9 cellular contexts compared by ENCODE assay signal in genomic region chr1:16611981-16612331, GRCh38. TPM values are rescaled to one million over a fixed set of nuclear protein-coding genes. Genes with fewer than 3 reads are reported as not detected.
DNase-seq lines count a peak whose midpoint lies in the region; ATAC-seq, FAIRE-seq and TF ChIP-seq lines count a peak whose summit lies in the region.
"Not testable (repeated sequence)": the region's sequence is repeated elsewhere in the genome, so short reads cannot be mapped to it uniquely, and the experiment has no call there.
"Had no signal": no experiment of that assay in that cellular context is flagged by ENCODE, and none has a peak within 500 bp of the region (broad histone marks: within the 10 kb centered on the region; RNA-seq: fewer than 3 reads in every experiment).

No MANE protein-coding gene starts in this region.

- H2BK120ac ChIP-seq in IMR-90 (ENCODE audit: low read depth, low read length), result not testable (repeated sequence)

- POLR2A ChIA-PET in AG04450 (lab: Yijun Ruan, JAX), result interaction anchor here (1.0 to 1.4 kb wide), 3 partner anchors 9 to 98 kb away, joined by 3 to 6 read pairs (median 5); no protein-coding TSS in a partner anchor
- POLR2A ChIA-PET in IMR-90 (lab: Charles Lee; ENCODE audit: unreplicated experiment), result interaction anchor here (1.1 kb wide), 1 partner anchor 9 kb away, joined by 5 read pairs; no protein-coding TSS in a partner anchor
- POLR2A ChIA-PET in HepG2 (lab: Yijun Ruan, JAX), result interaction anchor here (0.7 to 1.8 kb wide), 2 partner anchors 9 to 20 kb away, joined by 5 read pairs; no protein-coding TSS in a partner anchor

- H3K23ac ChIP-seq in IMR-90 (ENCODE audit: low read depth, low read length), result peak overlapping the region; percentile 40; the same call in 1 of the 2 replicates

- not testable (repeated sequence) for H3K18ac ChIP-seq in IMR-90 (ENCODE audit: low read depth, low read length)

- H3K56ac ChIP-seq in IMR-90 (ENCODE audit: extremely low read depth, insufficient read depth, low read length), result not testable (repeated sequence)

- peaks cover 24 to 47% of the 10 kb centered on the region in 2 experiments for H3K79me1 ChIP-seq in IMR-90 (ENCODE audit: low read depth in 1 of 2, low read length in 2 of 2)

- not testable (repeated sequence) for H3K27me3 ChIP-seq in AG04450 (ENCODE audit: control insufficient read depth, insufficient read depth, low read length); IMR-90 (ENCODE audit: control insufficient read depth, insufficient read depth, low read length); breast epithelium; HepG2 (ENCODE audit: control insufficient read depth in 1 of 2, insufficient read depth in 2 of 2, low read length in 2 of 2); ovary

- H3K9me3 ChIP-seq in AG04450 (ENCODE audit: control insufficient read depth, insufficient read depth, low read length); IMR-90 (ENCODE audit: control insufficient read depth, insufficient read depth, low read length); breast epithelium; HepG2 (ENCODE audit: low read length); ovary: not testable (repeated sequence)

- peak overlapping the region; percentile 25 for H3K27ac ChIP-seq in AG04450 (ENCODE audit: low read depth, low read length)
- not testable (repeated sequence) for H3K27ac ChIP-seq in IMR-90 (ENCODE audit: insufficient read depth, low read length); HepG2 (ENCODE audit: extremely low read length, insufficient read depth, low read length)
- peak overlapping the region; percentile 88 for H3K27ac ChIP-seq in VCaP
- peak overlapping the region; percentile 33 to 82 for H3K27ac ChIP-seq in breast epithelium
- H3K27ac ChIP-seq in ovary, result peak overlapping the region; percentile 51 to 73
- peak overlapping the region; percentile 93 for H3K27ac ChIP-seq in substantia nigra (ENCODE audit: low read depth, low read length, poor library complexity, severe bottlenecking)

- dilution Hi-C loops in IMR-90 (cut with HindIII; ENCODE audit: low sequenced_read_pairs, unreplicated experiment), result not testable (repeated sequence)

- not testable (repeated sequence) for H2BK5ac ChIP-seq in IMR-90 (ENCODE audit: low read depth, low read length, poor library complexity, severe bottlenecking)

- TF ChIP-seq CTCF in AG04450 (IDR thresholded peaks at IDR 0.05; ENCODE audit: low read depth, low read length); IMR-90 (conservative IDR thresholded peaks at IDR 0.05; ENCODE audit: low read depth, low read length); VCaP (conservative IDR thresholded peaks at IDR 0.05); breast epithelium (IDR thresholded peaks at IDR 0.05); fibroblast of villous mesenchyme (IDR thresholded peaks at IDR 0.05; ENCODE audit: insufficient read depth, low read depth, low read length); HepG2 (CRISPR knock-in tag; IDR thresholded peaks at IDR 0.05); ovary (IDR thresholded peaks at IDR 0.05): not testable (repeated sequence)

- not testable (repeated sequence) for H3K4me1 ChIP-seq in IMR-90 (ENCODE audit: control insufficient read depth, insufficient read depth, low read length); breast epithelium; ovary (ENCODE audit: insufficient read depth)
- peaks cover 59% of the 10 kb centered on the region for H3K4me1 ChIP-seq in HepG2 (ENCODE audit: insufficient read depth, low read length)

- H3K9me1 ChIP-seq in IMR-90 (ENCODE audit: insufficient read depth, low read length), result peaks cover 14% of the 10 kb centered on the region

- H4K5ac ChIP-seq in IMR-90 (ENCODE audit: low read depth, low read length), result not testable (repeated sequence)

- TF ChIP-seq EP300 in HepG2 (IDR thresholded peaks at IDR 0.05; ENCODE audit: low read depth in 2 of 2, low read length in 2 of 2); HepG2 (CRISPR knock-in tag; IDR thresholded peaks at IDR 0.05; ENCODE audit: borderline replicate concordance); ovary (IDR thresholded peaks at IDR 0.05): not testable (repeated sequence)

- not testable (repeated sequence) for TF ChIP-seq POLR2A in IMR-90 (IDR thresholded peaks at IDR 0.05; ENCODE audit: low read depth, low read length); breast epithelium (IDR thresholded peaks at IDR 0.05); HepG2 (IDR thresholded peaks at IDR 0.05; ENCODE audit: insufficient read depth in 1 of 2, low read depth in 2 of 2, low read length in 2 of 2); ovary (IDR thresholded peaks at IDR 0.05)

- H3K9ac ChIP-seq in IMR-90 (ENCODE audit: low read depth, low read length) (peak overlapping the region; percentile 29), HepG2 (ENCODE audit: insufficient read depth, low read depth, low read length) (peak overlapping the region; percentile 75)

- not testable (repeated sequence) for H3K14ac ChIP-seq in IMR-90 (replicated peaks; ENCODE audit: low read depth, low read length)

- H3K36me3 ChIP-seq in IMR-90 (ENCODE audit: control insufficient read depth, insufficient read depth, low read length) (peaks cover 14% of the 10 kb centered on the region), HepG2 (replicated peaks in 1 of 2; ENCODE audit: control insufficient read depth in 1 of 2, insufficient read depth in 2 of 2, low read length in 2 of 2) (peaks cover 5 to 13% of the 10 kb centered on the region in 2 experiments)
- H3K36me3 ChIP-seq in breast epithelium, ovary: not testable (repeated sequence)

- H3K4ac ChIP-seq in IMR-90 (ENCODE audit: low read depth, low read length), result not testable (repeated sequence)

- FAIRE-seq in HepG2 (lab: Jason Lieb, UNC), result not testable (repeated sequence)

- BruUV-seq in IMR-90 (replicated peaks; lab: Mats Ljungman, UMichigan); HepG2 (replicated peaks; lab: Mats Ljungman, UMichigan): not testable (repeated sequence)

- not testable (repeated sequence) for H4K8ac ChIP-seq in IMR-90 (ENCODE audit: low read depth in 2 of 2, low read length in 2 of 2)

- intact Hi-C loops in IMR-90 (cut with micrococcal nuclease), result loop anchor here (5.0 kb wide), 1 partner anchor 320 kb away; no protein-coding TSS in a partner anchor
- intact Hi-C loops in breast epithelium (cut with DNase I; ENCODE audit: low total_unique reads); HepG2 (cut with micrococcal nuclease; ENCODE audit: unreplicated experiment); ovary (cut with DNase I): not testable (repeated sequence)

- H2AK5ac ChIP-seq in IMR-90 (ENCODE audit: low read depth, low read length), result not testable (repeated sequence)

- WGBS in IMR-90 (ENCODE audit: extremely low coverage in 2 of 2, insufficient read length in 1 of 2), 2 experiments, result 79% methylated on average over 6 of the region's 8 CpGs; no CpG with 5 or more reads in 1 of the 2 experiments
- 25% methylated on average over 8 of the region's 8 CpGs for WGBS in HepG2 (ENCODE audit: low lambda C conversion rate)
- WGBS in ovary, 3 donors, result 34 to 37% (median 34%) methylated on average over 8 of the region's 8 CpGs

- H2AK9ac ChIP-seq in IMR-90 (replicated peaks; ENCODE audit: low read depth, low read length, poor library complexity), result not testable (repeated sequence)

- peaks cover 39% of the 10 kb centered on the region for H3K79me2 ChIP-seq in HepG2 (ENCODE audit: insufficient read depth, low read length)

- TF ChIP-seq RAD21 in IMR-90 (IDR thresholded peaks at IDR 0.05; ENCODE audit: low read length); HepG2 (CRISPR knock-in tag; IDR thresholded peaks at IDR 0.05): not testable (repeated sequence)

- H2BK15ac ChIP-seq in IMR-90 (ENCODE audit: low read depth, low read length), result not testable (repeated sequence)

- H2AFZ ChIP-seq in IMR-90 (replicated peaks; ENCODE audit: low read length, poor library complexity); HepG2 (ENCODE audit: low read length): not testable (repeated sequence)

- CTCF ChIA-PET in AG04450 (lab: Charles Lee), result interaction anchor here (0.7 to 5.5 kb wide), 8 partner anchors 10 to 348 kb away, joined by 3 to 75 read pairs (median 5); no protein-coding TSS in a partner anchor
- CTCF ChIA-PET in IMR-90 (lab: Yijun Ruan, JAX), result interaction anchor here (0.7 to 2.5 kb wide), 4 partner anchors 9 to 304 kb away, joined by 3 to 21 read pairs (median 4); no protein-coding TSS in a partner anchor
- CTCF ChIA-PET in HepG2 (lab: Yijun Ruan, JAX; ENCODE audit: low intra/inter-chr PET ratio, low total read pairs), result not testable (repeated sequence)

- H4K20me1 ChIP-seq in IMR-90 (ENCODE audit: insufficient read depth, low read length); HepG2 (ENCODE audit: insufficient read depth, low read length): not testable (repeated sequence)

- not testable (repeated sequence) for ATAC-seq in IMR-90 (ENCODE audit: low read depth); HepG2

- H3K4me2 ChIP-seq in IMR-90 (ENCODE audit: low read depth, low read length) (peak overlapping the region; percentile 59), HepG2 (ENCODE audit: low read depth, low read length) (peak overlapping the region; percentile 90)

- peak overlapping the region; percentile 80 for H3K4me3 ChIP-seq in AG04450 (ENCODE audit: low read depth, low read length)
- not testable (repeated sequence) for H3K4me3 ChIP-seq in IMR-90 (ENCODE audit: insufficient read depth, low read depth, low read length)
- H3K4me3 ChIP-seq in breast epithelium, result peak overlapping the region; percentile 55 to 73 (median 55)
- peak overlapping the region; percentile 72 for H3K4me3 ChIP-seq in fibroblast of villous mesenchyme (ENCODE audit: low read depth, low read length)
- H3K4me3 ChIP-seq in HepG2 (replicated peaks in 1 of 3; ENCODE audit: insufficient read depth in 1 of 3, low read depth in 2 of 3, low read length in 3 of 3), result peak overlapping the region; percentile 64 to 83 (median 69)
- peak overlapping the region; percentile 51 for H3K4me3 ChIP-seq in ovary

- DNase-seq in AG04450 (ENCODE audit: low read depth, low spot score); IMR-90; fibroblast of villous mesenchyme (ENCODE audit: low read depth); HepG2 (ENCODE audit: low spot score): not testable (repeated sequence)
- DNase-seq in breast epithelium (ENCODE audit: low spot score in 2 of 2) (peak; percentile 38 to 55), ovary (peak in 3 of 5 donors; percentile 43 to 49 (median 44)), substantia nigra (lab: John Stamatoyannopoulos, UW) (peak in 2 of 49 donors; percentile 26 to 42)

- H4K91ac ChIP-seq in IMR-90 (ENCODE audit: insufficient read depth, low read depth, low read length), result not testable (repeated sequence)

- in situ Hi-C loops in IMR-90 (cut with MboI; ENCODE audit: low sequenced_read_pairs), result loop anchor here (25.0 kb wide), 1 partner anchor 425 kb away; no protein-coding TSS in a partner anchor
- in situ Hi-C loops in HepG2 (cut with HindIII; ENCODE audit: extremely low pct_ligation_motif_present, low pct_unique_long_range_greater_than_20kb), result not testable (repeated sequence)

- not testable (repeated sequence) for H2BK20ac ChIP-seq in IMR-90 (ENCODE audit: low read depth, low read length)

RNA-seq across cellular contexts. Expression of gene NBPF1, which starts 1.4 kb away (rescaled TPM):
- 34.7 and 36.6 TPM in 2 replicates for polyA plus RNA-seq in AG04450 (2011; rRNA removed)
- 48.6 and 56.5 TPM in 2 replicates for polyA minus RNA-seq in AG04450 (2011; rRNA and poly(A)+ RNA removed)
- 25.3 and 28.3 TPM in 2 replicates for total RNA-seq in IMR-90 (2012; rRNA removed)
- polyA plus RNA-seq in IMR-90 (2012; rRNA removed), result 17.1 and 18.8 TPM in 2 replicates
- 8.8 and 12.8 TPM in 2 replicates for polyA plus RNA-seq in IMR-90 (2012; cell fraction: cytosol; rRNA removed)
- 23.2 and 44.6 TPM in 2 replicates for polyA plus RNA-seq in IMR-90 (2012; cell fraction: nucleus; rRNA removed; ENCODE audit: low replicate concordance)
- 10 to 100 TPM; 36.7 to 53.9 (median 42.7) TPM for total RNA-seq in breast epithelium
- total RNA-seq in fibroblast of villous mesenchyme, result 52.2 and 60.9 TPM in 2 replicates
- 35.6 and 36.2 TPM in 2 replicates for total RNA-seq in HepG2 (2016; rRNA removed; fragmentation: Illumina TruSeq; extraction: Trizol)
- 2.8 and 3.7 TPM in 2 replicates for total RNA-seq in HepG2 (2016; cell fraction: cytosol; rRNA removed; fragmentation: Illumina TruSeq; extraction: Trizol; ENCODE audit: low read depth)
- total RNA-seq in HepG2 (2016; cell fraction: insoluble cytoplasmic fraction; rRNA removed; fragmentation: Illumina TruSeq; extraction: Trizol), result 33.6 and 35.9 TPM in 2 replicates
- 12.7 and 15.7 TPM in 2 replicates for total RNA-seq in HepG2 (2016; cell fraction: membrane; rRNA removed; fragmentation: Illumina TruSeq; extraction: Trizol)
- total RNA-seq in HepG2 (2016; cell fraction: nucleus; rRNA removed; fragmentation: Illumina TruSeq; extraction: Trizol), result 43.1 and 51.6 TPM in 2 replicates
- polyA plus RNA-seq in HepG2 (2011; rRNA removed), result 30.3 and 38.8 TPM in 2 replicates
- polyA plus RNA-seq in HepG2 (2011; cell fraction: cytosol; rRNA removed), result 13.9 and 24.8 TPM in 2 replicates
- 44.1 and 66.8 TPM in 2 replicates for polyA plus RNA-seq in HepG2 (2011; cell fraction: nucleus; rRNA removed)
- 24.2 and 34.4 TPM in 2 replicates for polyA plus RNA-seq in HepG2 (2012)
- 3.5 and 3.8 TPM in 2 replicates for polyA plus RNA-seq in HepG2 (2016; cell fraction: cytosol; fragmentation: Illumina TruSeq; extraction: Trizol; ENCODE audit: low read depth)
- polyA plus RNA-seq in HepG2 (2016; cell fraction: insoluble cytoplasmic fraction; fragmentation: Illumina TruSeq; extraction: Trizol; ENCODE audit: low read depth), result 24.0 and 26.6 TPM in 2 replicates
- polyA plus RNA-seq in HepG2 (2016; cell fraction: membrane; fragmentation: Illumina TruSeq; extraction: Trizol; ENCODE audit: low read depth), result 12.4 and 14.6 TPM in 2 replicates
- 54.4 and 54.5 TPM in 2 replicates for polyA plus RNA-seq in HepG2 (2016; cell fraction: nucleus; fragmentation: Illumina TruSeq; extraction: Trizol; ENCODE audit: insufficient read depth, low read depth)
- polyA minus RNA-seq in HepG2 (2011; rRNA and poly(A)+ RNA removed; ENCODE audit: low replicate concordance), result 29.8 and 35.9 TPM in 2 replicates
- polyA minus RNA-seq in HepG2 (2011; cell fraction: cytosol; rRNA and poly(A)+ RNA removed), result 20.5 and 26.0 TPM in 2 replicates
- 98.8 and 162 TPM in 2 replicates for polyA minus RNA-seq in HepG2 (2011; cell fraction: nucleus; rRNA and poly(A)+ RNA removed)
- total RNA-seq in ovary, result 100 to 1,000 TPM in 1 of 7 donors, 10 to 100 TPM in 6; 30.4 to 111 (median 55.9) TPM
- polyA plus RNA-seq in ovary, result 10 to 100 TPM; 14.7 to 78.8 TPM

RNA-seq across cellular contexts. Expression of gene RNU1-3, which starts 54.8 kb away (rescaled TPM):
- polyA plus RNA-seq in AG04450 (2011; rRNA removed) (under 0.01 TPM in 1 of 2 replicates, not detected in the other), IMR-90 (2012; rRNA removed) (not detected in 2 replicates), HepG2 (2011; rRNA removed) (under 0.01 TPM in 2 replicates), ovary (not detected)
- 32,191 and 46,154 TPM in 2 replicates for polyA minus RNA-seq in AG04450 (2011; rRNA and poly(A)+ RNA removed)
- total RNA-seq in IMR-90 (2012; rRNA removed) (under 0.01 TPM in 2 replicates), breast epithelium (under 1 TPM; under 0.01 TPM), fibroblast of villous mesenchyme (under 0.01 TPM in 1 of 2 replicates, not detected in the other), HepG2 (2016; rRNA removed; fragmentation: Illumina TruSeq; extraction: Trizol) (859 and 11,018 TPM in 2 replicates), ovary (1,000 to 10,000 TPM in 5 of 7 donors, under 1 TPM in 2; under 0.01 to 7,521 (median 3,807) TPM)
- polyA plus RNA-seq in IMR-90 (2012; cell fraction: cytosol; rRNA removed), result not detected in 2 replicates
- not detected in 2 replicates for polyA plus RNA-seq in IMR-90 (2012; cell fraction: nucleus; rRNA removed; ENCODE audit: low replicate concordance)
- 16,281 and 17,236 TPM in 2 replicates for total RNA-seq in HepG2 (2016; cell fraction: cytosol; rRNA removed; fragmentation: Illumina TruSeq; extraction: Trizol; ENCODE audit: low read depth)
- 1,309 and 10,613 TPM in 2 replicates for total RNA-seq in HepG2 (2016; cell fraction: insoluble cytoplasmic fraction; rRNA removed; fragmentation: Illumina TruSeq; extraction: Trizol)
- 2,848 and 3,475 TPM in 2 replicates for total RNA-seq in HepG2 (2016; cell fraction: membrane; rRNA removed; fragmentation: Illumina TruSeq; extraction: Trizol)
- 52,466 and 64,417 TPM in 2 replicates for total RNA-seq in HepG2 (2016; cell fraction: nucleus; rRNA removed; fragmentation: Illumina TruSeq; extraction: Trizol)
- under 0.01 TPM in 2 replicates for polyA plus RNA-seq in HepG2 (2011; cell fraction: cytosol; rRNA removed)
- under 0.01 TPM in 2 replicates for polyA plus RNA-seq in HepG2 (2011; cell fraction: nucleus; rRNA removed)
- 59.2 and 78.2 TPM in 2 replicates for polyA plus RNA-seq in HepG2 (2012)
- 27.3 and 44.4 TPM in 2 replicates for polyA plus RNA-seq in HepG2 (2016; cell fraction: cytosol; fragmentation: Illumina TruSeq; extraction: Trizol; ENCODE audit: low read depth)
- not detected in 2 replicates for polyA plus RNA-seq in HepG2 (2016; cell fraction: insoluble cytoplasmic fraction; fragmentation: Illumina TruSeq; extraction: Trizol; ENCODE audit: low read depth)
- not detected in 2 replicates for polyA plus RNA-seq in HepG2 (2016; cell fraction: membrane; fragmentation: Illumina TruSeq; extraction: Trizol; ENCODE audit: low read depth)
- polyA plus RNA-seq in HepG2 (2016; cell fraction: nucleus; fragmentation: Illumina TruSeq; extraction: Trizol; ENCODE audit: insufficient read depth, low read depth), result 32.8 TPM in 1 of 2 replicates, not detected in the other
- polyA minus RNA-seq in HepG2 (2011; rRNA and poly(A)+ RNA removed; ENCODE audit: low replicate concordance), result 12,820 and 15,604 TPM in 2 replicates
- polyA minus RNA-seq in HepG2 (2011; cell fraction: cytosol; rRNA and poly(A)+ RNA removed), result 90,102 and 105,040 TPM in 2 replicates
- polyA minus RNA-seq in HepG2 (2011; cell fraction: nucleus; rRNA and poly(A)+ RNA removed), result 42,574 and 58,030 TPM in 2 replicates
- total RNA-seq: M059J had no signal
